In genomic region chr7:154863766-154864530, GRCh38 we compare ENCODE assay signal across 23 cellular contexts.
"Had no signal": no experiment of that assay in that cellular context is flagged by ENCODE, and none has a peak within 500 bp of the region (broad histone marks: within the 10 kb centered on the region; RNA-seq: fewer than 3 reads in every experiment).

No MANE protein-coding gene starts in this region.

- H3K4me3 ChIP-seq: ascending aorta, cardiac muscle cell had no signal

- H3K27me3 ChIP-seq: ascending aorta, cardiac muscle cell had no signal

- H3K4me2 ChIP-seq: KMS-11 had no signal

- H3K9me3 ChIP-seq: ascending aorta had no signal

- H3K27ac ChIP-seq: ascending aorta, cardiac muscle cell, KMS-11 had no signal

- DNase-seq: activated CD4-positive, alpha-beta T cell treated with anti-CD3 and anti-CD28 coated beads, Interleukin-2, amount 10 ng/mL, durations not matched to agents 7 days and 5 days; activated CD4-positive, alpha-beta T cell treated with anti-CD3 and anti-CD28 coated beads, Interleukin-2, amount 50 U/mL, for 48 hours; activated CD8-positive, alpha-beta memory T cell treated with anti-CD3 and anti-CD28 coated beads, Interleukin-2, amount 50 U/mL, for 4 hours; activated gamma-delta T cell; activated naive CD4-positive, alpha-beta T cell treated with Interleukin-2 at 50 U/mL for 16 hours; activated naive CD8-positive, alpha-beta T cell treated with anti-CD3 and anti-CD28 coated beads, Interleukin-2, amount 10 ng/mL, durations not matched to agents 7 days and 5 days; activated T-cell treated with anti-CD3 and anti-CD28 coated beads for 4 hours; activated T-cell treated with anti-CD3 and anti-CD28 coated beads, Interleukin-2, amount 50 U/mL, for 4 hours; amygdala; MM.1S; MV-4-11; NCI-H1092; NCI-H1436 treated with DMSO at 0.1 percent for 48 hours; NCI-H1694 treated with DMSO at 0.1 percent for 48 hours; NCI-H2029; NCI-H345; NCI-H524 treated with DMSO at 0.1 percent for 48 hours; RPMI8226; SIG-M5 had no signal

- H3K4me1 ChIP-seq: ascending aorta had no signal

- H3K9ac ChIP-seq: KMS-11 had no signal

- H3K36me3 ChIP-seq: ascending aorta, cardiac muscle cell had no signal

- ATAC-seq: activated T-cell treated with anti-CD3 and anti-CD28 coated beads, Interleukin-2, amount 50 U/mL, for 4 hours; Panc1 had no signal
